1 cellular context compared by ENCODE assay signal in the genomic region with DNA sequence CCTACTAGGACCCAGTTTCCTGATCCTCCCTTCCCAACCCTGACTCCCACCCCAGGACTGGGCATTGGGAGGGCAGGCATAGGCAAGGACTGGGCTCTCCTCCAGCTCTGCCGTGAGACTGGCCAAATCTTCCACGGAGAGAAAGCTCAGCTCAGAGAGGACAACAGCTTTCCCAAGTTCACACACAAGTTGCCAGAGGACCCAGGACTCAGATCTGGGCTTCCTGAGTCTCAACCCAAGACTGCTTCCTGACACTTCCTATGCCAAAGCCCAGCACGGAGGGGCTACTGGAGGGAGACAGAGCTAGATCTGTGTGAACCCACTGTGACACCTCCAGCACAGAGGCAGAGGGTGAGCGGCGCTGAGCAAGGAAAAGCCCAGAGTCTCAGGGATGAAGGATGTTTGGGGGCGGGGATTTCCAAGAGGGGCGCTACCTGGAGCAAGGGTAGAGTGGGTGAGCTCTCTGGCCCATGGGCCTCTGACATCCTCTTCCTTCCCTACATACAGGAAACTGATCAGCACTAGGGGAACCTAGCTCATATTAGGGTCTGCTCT.
TF ChIP-seq lines count a peak whose summit lies in the region.

No MANE protein-coding gene starts in this region.

TF ChIP-seq in H1, 55 proteins besides CTCF, POLR2A, EP300 and RAD21 (continued from another document):
- TF ChIP-seq, protein P1, sequence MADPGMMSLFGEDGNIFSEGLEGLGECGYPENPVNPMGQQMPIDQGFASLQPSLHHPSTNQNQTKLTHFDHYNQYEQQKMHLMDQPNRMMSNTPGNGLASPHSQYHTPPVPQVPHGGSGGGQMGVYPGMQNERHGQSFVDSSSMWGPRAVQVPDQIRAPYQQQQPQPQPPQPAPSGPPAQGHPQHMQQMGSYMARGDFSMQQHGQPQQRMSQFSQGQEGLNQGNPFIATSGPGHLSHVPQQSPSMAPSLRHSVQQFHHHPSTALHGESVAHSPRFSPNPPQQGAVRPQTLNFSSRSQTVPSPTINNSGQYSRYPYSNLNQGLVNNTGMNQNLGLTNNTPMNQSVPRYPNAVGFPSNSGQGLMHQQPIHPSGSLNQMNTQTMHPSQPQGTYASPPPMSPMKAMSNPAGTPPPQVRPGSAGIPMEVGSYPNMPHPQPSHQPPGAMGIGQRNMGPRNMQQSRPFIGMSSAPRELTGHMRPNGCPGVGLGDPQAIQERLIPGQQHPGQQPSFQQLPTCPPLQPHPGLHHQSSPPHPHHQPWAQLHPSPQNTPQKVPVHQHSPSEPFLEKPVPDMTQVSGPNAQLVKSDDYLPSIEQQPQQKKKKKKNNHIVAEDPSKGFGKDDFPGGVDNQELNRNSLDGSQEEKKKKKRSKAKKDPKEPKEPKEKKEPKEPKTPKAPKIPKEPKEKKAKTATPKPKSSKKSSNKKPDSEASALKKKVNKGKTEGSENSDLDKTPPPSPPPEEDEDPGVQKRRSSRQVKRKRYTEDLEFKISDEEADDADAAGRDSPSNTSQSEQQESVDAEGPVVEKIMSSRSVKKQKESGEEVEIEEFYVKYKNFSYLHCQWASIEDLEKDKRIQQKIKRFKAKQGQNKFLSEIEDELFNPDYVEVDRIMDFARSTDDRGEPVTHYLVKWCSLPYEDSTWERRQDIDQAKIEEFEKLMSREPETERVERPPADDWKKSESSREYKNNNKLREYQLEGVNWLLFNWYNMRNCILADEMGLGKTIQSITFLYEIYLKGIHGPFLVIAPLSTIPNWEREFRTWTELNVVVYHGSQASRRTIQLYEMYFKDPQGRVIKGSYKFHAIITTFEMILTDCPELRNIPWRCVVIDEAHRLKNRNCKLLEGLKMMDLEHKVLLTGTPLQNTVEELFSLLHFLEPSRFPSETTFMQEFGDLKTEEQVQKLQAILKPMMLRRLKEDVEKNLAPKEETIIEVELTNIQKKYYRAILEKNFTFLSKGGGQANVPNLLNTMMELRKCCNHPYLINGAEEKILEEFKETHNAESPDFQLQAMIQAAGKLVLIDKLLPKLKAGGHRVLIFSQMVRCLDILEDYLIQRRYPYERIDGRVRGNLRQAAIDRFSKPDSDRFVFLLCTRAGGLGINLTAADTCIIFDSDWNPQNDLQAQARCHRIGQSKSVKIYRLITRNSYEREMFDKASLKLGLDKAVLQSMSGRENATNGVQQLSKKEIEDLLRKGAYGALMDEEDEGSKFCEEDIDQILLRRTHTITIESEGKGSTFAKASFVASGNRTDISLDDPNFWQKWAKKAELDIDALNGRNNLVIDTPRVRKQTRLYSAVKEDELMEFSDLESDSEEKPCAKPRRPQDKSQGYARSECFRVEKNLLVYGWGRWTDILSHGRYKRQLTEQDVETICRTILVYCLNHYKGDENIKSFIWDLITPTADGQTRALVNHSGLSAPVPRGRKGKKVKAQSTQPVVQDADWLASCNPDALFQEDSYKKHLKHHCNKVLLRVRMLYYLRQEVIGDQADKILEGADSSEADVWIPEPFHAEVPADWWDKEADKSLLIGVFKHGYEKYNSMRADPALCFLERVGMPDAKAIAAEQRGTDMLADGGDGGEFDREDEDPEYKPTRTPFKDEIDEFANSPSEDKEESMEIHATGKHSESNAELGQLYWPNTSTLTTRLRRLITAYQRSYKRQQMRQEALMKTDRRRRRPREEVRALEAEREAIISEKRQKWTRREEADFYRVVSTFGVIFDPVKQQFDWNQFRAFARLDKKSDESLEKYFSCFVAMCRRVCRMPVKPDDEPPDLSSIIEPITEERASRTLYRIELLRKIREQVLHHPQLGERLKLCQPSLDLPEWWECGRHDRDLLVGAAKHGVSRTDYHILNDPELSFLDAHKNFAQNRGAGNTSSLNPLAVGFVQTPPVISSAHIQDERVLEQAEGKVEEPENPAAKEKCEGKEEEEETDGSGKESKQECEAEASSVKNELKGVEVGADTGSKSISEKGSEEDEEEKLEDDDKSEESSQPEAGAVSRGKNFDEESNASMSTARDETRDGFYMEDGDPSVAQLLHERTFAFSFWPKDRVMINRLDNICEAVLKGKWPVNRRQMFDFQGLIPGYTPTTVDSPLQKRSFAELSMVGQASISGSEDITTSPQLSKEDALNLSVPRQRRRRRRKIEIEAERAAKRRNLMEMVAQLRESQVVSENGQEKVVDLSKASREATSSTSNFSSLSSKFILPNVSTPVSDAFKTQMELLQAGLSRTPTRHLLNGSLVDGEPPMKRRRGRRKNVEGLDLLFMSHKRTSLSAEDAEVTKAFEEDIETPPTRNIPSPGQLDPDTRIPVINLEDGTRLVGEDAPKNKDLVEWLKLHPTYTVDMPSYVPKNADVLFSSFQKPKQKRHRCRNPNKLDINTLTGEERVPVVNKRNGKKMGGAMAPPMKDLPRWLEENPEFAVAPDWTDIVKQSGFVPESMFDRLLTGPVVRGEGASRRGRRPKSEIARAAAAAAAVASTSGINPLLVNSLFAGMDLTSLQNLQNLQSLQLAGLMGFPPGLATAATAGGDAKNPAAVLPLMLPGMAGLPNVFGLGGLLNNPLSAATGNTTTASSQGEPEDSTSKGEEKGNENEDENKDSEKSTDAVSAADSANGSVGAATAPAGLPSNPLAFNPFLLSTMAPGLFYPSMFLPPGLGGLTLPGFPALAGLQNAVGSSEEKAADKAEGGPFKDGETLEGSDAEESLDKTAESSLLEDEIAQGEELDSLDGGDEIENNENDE (IDR thresholded peaks at IDR 0.05; ENCODE audit: insufficient replicate concordance, low read length) = no peak
- no peak for TF ChIP-seq PHF8 (conservative IDR thresholded peaks at IDR 0.05; ENCODE audit: low read depth, low read length)
- TF ChIP-seq TCF12 (IDR thresholded peaks at IDR 0.05; ENCODE audit: low read depth, low read length) = no peak
- TF ChIP-seq TAF7 (optimal IDR thresholded peaks at IDR 0.05; ENCODE audit: borderline replicate concordance, low read depth, low read length) = no peak
- no peak for TF ChIP-seq POLR2AphosphoS5 (IDR thresholded peaks at IDR 0.05; ENCODE audit: low read depth, low read length)
- TF ChIP-seq CHD1 (IDR thresholded peaks at IDR 0.05; ENCODE audit: low read depth, low read length) = no peak
- no peak for TF ChIP-seq ASH2L (IDR thresholded peaks at IDR 0.05; ENCODE audit: low read length)
TF ChIP-seq in H1: peak in this region for 0.
